Comparison of ENCODE assay signal across 1 cellular context in genomic region chr3:66433522-66433782, GRCh38.
TF ChIP-seq lines count a peak whose summit lies in the region.

No MANE protein-coding gene starts in this region.

TF ChIP-seq in IMR-90, 13 proteins besides CTCF, POLR2A, EP300 and RAD21 (continued from another document):
- TF ChIP-seq ELK1 (IDR thresholded peaks at IDR 0.05; ENCODE audit: borderline replicate concordance, low read depth, low read length) (no peak), NFE2L2 (IDR thresholded peaks at IDR 0.05; ENCODE audit: low read depth, low read length) (no peak), RFX5 (IDR thresholded peaks at IDR 0.05; ENCODE audit: low read depth, low read length) (no peak), RCOR1 (IDR thresholded peaks at IDR 0.05; ENCODE audit: insufficient replicate concordance, low read length) (no peak), BHLHE40 (IDR thresholded peaks at IDR 0.05; ENCODE audit: low read depth, low read length) (no peak), USF2 (IDR thresholded peaks at IDR 0.05; ENCODE audit: low read depth, low read length) (no peak), CEBPB (IDR thresholded peaks at IDR 0.05; ENCODE audit: low read depth, low read length) (no peak), FOS (IDR thresholded peaks at IDR 0.05; ENCODE audit: low read depth, low read length) (no peak), MAFK (IDR thresholded peaks at IDR 0.05; ENCODE audit: low read depth, low read length) (no peak), CHD1 (IDR thresholded peaks at IDR 0.05; ENCODE audit: low read depth, low read length) (no peak), SMC3 (IDR thresholded peaks at IDR 0.05; ENCODE audit: low read depth, low read length) (no peak)
